25 cellular contexts compared by ENCODE assay signal in the genomic region with DNA sequence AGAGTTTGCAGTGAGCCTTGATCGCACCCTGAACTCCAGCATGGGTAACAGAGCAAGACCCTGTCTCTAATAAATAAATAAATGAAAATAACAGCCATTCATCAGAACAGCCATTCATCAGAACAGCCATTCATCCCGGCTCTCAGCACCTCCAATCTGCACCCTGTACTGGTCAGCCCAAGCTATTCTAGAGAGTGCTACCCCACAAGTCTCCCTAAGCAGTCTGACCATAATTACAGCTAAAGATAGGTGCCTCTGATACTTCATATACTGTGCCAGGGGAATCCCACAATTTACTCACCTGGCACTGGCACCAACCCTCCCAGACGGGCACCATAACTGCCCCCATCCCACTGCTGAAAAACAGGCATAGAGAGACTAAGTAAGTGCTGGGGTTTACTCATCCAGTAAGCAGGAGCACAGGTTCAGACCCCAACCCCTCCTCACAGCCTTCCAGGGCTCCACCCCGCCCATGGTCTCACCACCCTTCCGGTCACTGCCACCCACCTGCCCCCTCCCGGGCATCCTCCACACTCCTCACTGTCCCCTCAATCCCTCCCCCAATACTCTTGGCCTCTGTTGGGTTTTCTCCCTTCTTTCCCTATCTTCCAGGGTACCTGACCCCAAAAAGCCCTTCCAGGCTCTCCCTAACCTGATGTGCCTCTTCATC. TPM values are rescaled to one million over a fixed set of nuclear protein-coding genes. Genes with fewer than 3 reads are reported as not detected.
DNase-seq lines count a peak whose midpoint lies in the region; ATAC-seq and TF ChIP-seq lines count a peak whose summit lies in the region.
"Had no signal": no experiment of that assay in that cellular context is flagged by ENCODE, and none has a peak within 500 bp of the region (broad histone marks: within the 10 kb centered on the region; RNA-seq: fewer than 3 reads in every experiment).

No MANE protein-coding gene starts in this region.

- no peak overlapping the region for H4K12ac ChIP-seq in trophoblast cell (ENCODE audit: low read depth, low read length)

- intact Hi-C loops in OCI-LY7 (cut with micrococcal nuclease; ENCODE audit: unreplicated experiment) = no loop called here

- H2BK120ac ChIP-seq in neuronal stem cell (ENCODE audit: low read depth, low read length) (no peak overlapping the region), trophoblast cell (ENCODE audit: insufficient read depth, low read length, poor library complexity) (no peak overlapping the region)

- H2AFZ ChIP-seq in OCI-LY7 (ENCODE audit: low read length) = peak overlapping the region; percentile 90; the same call in 1 of the 2 replicates
- H2AFZ ChIP-seq in neuronal stem cell (ENCODE audit: low read length) = no peak overlapping the region
- H2AFZ ChIP-seq in trophoblast cell (ENCODE audit: insufficient read depth, low read length, poor library complexity) = no peak overlapping the region

- H3K9ac ChIP-seq in neuronal stem cell (ENCODE audit: low read depth, low read length, poor library complexity) (no peak overlapping the region), trophoblast cell (ENCODE audit: low read length) (no peak overlapping the region)

- H3K4me2 ChIP-seq in OCI-LY7 (ENCODE audit: low read length) (peak overlapping the region; percentile 54), neuronal stem cell (ENCODE audit: insufficient read depth, low read length, poor library complexity, severe bottlenecking) (no peak overlapping the region), trophoblast cell (ENCODE audit: low read length) (no peak overlapping the region)

- H4K91ac ChIP-seq in neuronal stem cell (ENCODE audit: low read depth, low read length, poor library complexity) (no peak overlapping the region), trophoblast cell (ENCODE audit: low read depth, low read length) (no peak overlapping the region)

- H3K23ac ChIP-seq in neuronal stem cell (ENCODE audit: low read depth, low read length, poor library complexity) (no peak overlapping the region), trophoblast cell (ENCODE audit: low read length) (no peak overlapping the region)

- H2BK5ac ChIP-seq in neuronal stem cell (ENCODE audit: low read length) = no peak overlapping the region
- H2BK5ac ChIP-seq in trophoblast cell (ENCODE audit: low read depth, low read length, poor library complexity) = no peak overlapping the region

- H4K20me1 ChIP-seq in OCI-LY7 (ENCODE audit: insufficient read depth, low read length) = no peaks in the 10 kb centered on the region

- CTCF ChIA-PET in OCI-LY7 (lab: Charles Lee; ENCODE audit: unreplicated experiment) = no interaction called here

- no peak overlapping the region for H2BK12ac ChIP-seq in neuronal stem cell (ENCODE audit: low read length)
- no peak overlapping the region for H2BK12ac ChIP-seq in trophoblast cell (ENCODE audit: low read length)

- H3K79me1 ChIP-seq in neuronal stem cell (ENCODE audit: low read depth, low read length) (no peaks in the 10 kb centered on the region), trophoblast cell (ENCODE audit: low read length) (no peaks in the 10 kb centered on the region)

- POLR2A ChIA-PET in OCI-LY7 (lab: Charles Lee) = no interaction called here

- H4K8ac ChIP-seq in neuronal stem cell (ENCODE audit: low read depth, low read length) (no peak overlapping the region), trophoblast cell (ENCODE audit: low read depth, low read length) (no peak overlapping the region)

- H3K4me1 ChIP-seq in OCI-LY7 (ENCODE audit: insufficient read depth, low read length, poor library complexity, severe bottlenecking) (peaks cover 29% of the 10 kb centered on the region), neuronal stem cell (ENCODE audit: control insufficient read depth in 2 of 2, insufficient read depth in 1 of 2, low read depth in 1 of 2, low read length in 2 of 2) (peaks cover 0 to 4% of the 10 kb centered on the region in 2 donors), trophoblast cell (ENCODE audit: control insufficient read depth in 1 of 2, insufficient read depth in 2 of 2, low read length in 2 of 2) (no peaks in the 10 kb centered on the region)

- H3K4ac ChIP-seq in neuronal stem cell (ENCODE audit: low read length) = no peak overlapping the region
- H3K4ac ChIP-seq in trophoblast cell (ENCODE audit: low read depth, low read length) = no peak overlapping the region

- DNase-seq in OCI-LY7 (ENCODE audit: low spot score) (no peak), neuronal stem cell (ENCODE audit: low spot score) (no peak), NCI-H748 (lab: John Stamatoyannopoulos, UW; ENCODE audit: unreplicated experiment) (no peak), trophoblast cell (no peak)
- DNase-seq: activated CD8-positive, alpha-beta memory T cell treated with anti-CD3 and anti-CD28 coated beads, Interleukin-2, amount 50 U/mL, for 48 hours; activated effector memory CD4-positive, alpha-beta T cell treated with Interleukin-2 at 50 U/mL for 16 hours; CD4-positive, alpha-beta memory T cell; foreskin fibroblast; Kasumi-1; mammary epithelial cell; naive thymus-derived CD4-positive, alpha-beta T cell; NCI-H1105; NCI-H2107; NCI-H524; OCI-M1; ovary; SHP77; stimulated activated naive B cell treated with anti-CD40 and anti-IgM and Interleukin-4, amounts not matched to agents 10 μg/mL and 1 μg/mL and 100 μg/mL, for 72 hours had no signal

- H3K27ac ChIP-seq in OCI-LY7 (ENCODE audit: low read depth, low read length, poor library complexity, severe bottlenecking) = no peak overlapping the region
- no peak overlapping the region for H3K27ac ChIP-seq in neuronal stem cell (replicated peaks; ENCODE audit: low read length)
- H3K27ac ChIP-seq in trophoblast cell (ENCODE audit: low read depth, low read length) = no peak overlapping the region
- H3K27ac ChIP-seq: cardiac muscle cell, epithelial cell of prostate, ovary had no signal

- ATAC-seq in GM19035 (IDR thresholded peaks at IDR 0.05; ENCODE audit: unreplicated experiment) (peak; percentile 43), HG02571 (IDR thresholded peaks at IDR 0.05; ENCODE audit: unreplicated experiment) (peak; percentile 62), HG03066 (IDR thresholded peaks at IDR 0.05; ENCODE audit: low read depth, unreplicated experiment) (peak; percentile 17), HG03097 (IDR thresholded peaks at IDR 0.05; ENCODE audit: low FRiP score, unreplicated experiment) (no peak)
- ATAC-seq: naive thymus-derived CD4-positive, alpha-beta T cell; sciatic nerve; stimulated activated naive B cell treated with anti-CD40 and anti-IgM and Interleukin-4, amounts not matched to agents 10 μg/mL and 1 μg/mL and 100 μg/mL, for 72 hours had no signal

- H2BK15ac ChIP-seq in neuronal stem cell (ENCODE audit: low read length) = no peak overlapping the region

- H3K14ac ChIP-seq in neuronal stem cell (ENCODE audit: low read length) (no peak overlapping the region), trophoblast cell (ENCODE audit: low read length) (no peak overlapping the region)

- no TSS peak for BruUV-seq in OCI-LY7 (replicated peaks; lab: Mats Ljungman, UMichigan)

- H3K27me3 ChIP-seq in neuronal stem cell (ENCODE audit: control insufficient read depth in 3 of 3, insufficient read depth in 3 of 3, low read depth in 1 of 3, low read length in 3 of 3) (peaks cover 0 to 21% (median 0%) of the 10 kb centered on the region in 3 experiments), trophoblast cell (ENCODE audit: insufficient read depth, low read length) (no peaks in the 10 kb centered on the region)
- H3K27me3 ChIP-seq: cardiac muscle cell, ovary had no signal

- H3K9me3 ChIP-seq in OCI-LY7 (ENCODE audit: low read length) = no peaks in the 10 kb centered on the region
- H3K9me3 ChIP-seq in neuronal stem cell (replicated peaks in 1 of 2; ENCODE audit: control insufficient read depth in 2 of 2, insufficient read depth in 1 of 2, low read depth in 1 of 2, low read length in 2 of 2) = peaks cover 0 to 2% of the 10 kb centered on the region in 2 donors
- H3K9me3 ChIP-seq in trophoblast cell (ENCODE audit: insufficient read depth, low read depth, low read length) = no peaks in the 10 kb centered on the region
- H3K9me3 ChIP-seq: ovary had no signal

- no peak for TF ChIP-seq CTCF in OCI-LY7 (conservative IDR thresholded peaks at IDR 0.05; ENCODE audit: low read length)

- WGBS in neuronal stem cell (ENCODE audit: extremely low coverage in 2 of 2, insufficient read length in 2 of 2, insufficient replicate concordance in 1 of 2), 2 donors = no CpG with 5 or more reads among the region's 6 CpGs
- WGBS in trophoblast cell (ENCODE audit: extremely low coverage, insufficient coverage, insufficient read length) = no CpG with 5 or more reads among the region's 6 CpGs

- H3K36me3 ChIP-seq in OCI-LY7 (ENCODE audit: insufficient read depth, low read length) = no peaks in the 10 kb centered on the region
- no peaks in the 10 kb centered on the region for H3K36me3 ChIP-seq in neuronal stem cell (replicated peaks in 1 of 2; ENCODE audit: control insufficient read depth in 2 of 2, insufficient read depth in 2 of 2, low read length in 2 of 2)
- H3K36me3 ChIP-seq in trophoblast cell (ENCODE audit: control insufficient read depth in 1 of 2, insufficient read depth in 2 of 2, low read length in 2 of 2) = no peaks in the 10 kb centered on the region
- H3K36me3 ChIP-seq: cardiac muscle cell, ovary had no signal

- H3K4me3 ChIP-seq in OCI-LY7 (ENCODE audit: low read depth, low read length, poor library complexity, severe bottlenecking) = peak overlapping the region; percentile 13
- no peak overlapping the region for H3K4me3 ChIP-seq in neuronal stem cell (ENCODE audit: low read length in 2 of 2)
- H3K4me3 ChIP-seq in trophoblast cell (ENCODE audit: low read depth, low read length) = no peak overlapping the region
- H3K4me3 ChIP-seq: cardiac muscle cell, ovary had no signal

- H3K79me2 ChIP-seq in OCI-LY7 (ENCODE audit: insufficient read depth, low read depth, low read length) (no peaks in the 10 kb centered on the region), trophoblast cell (ENCODE audit: control insufficient read depth, insufficient read depth, low read length, poor library complexity) (no peaks in the 10 kb centered on the region)

- no peak overlapping the region for H3K18ac ChIP-seq in neuronal stem cell (ENCODE audit: low read length)
- no peak overlapping the region for H3K18ac ChIP-seq in trophoblast cell (ENCODE audit: low read length)

- no peak overlapping the region for H2AK5ac ChIP-seq in neuronal stem cell (ENCODE audit: low read depth, low read length)
- no peak overlapping the region for H2AK5ac ChIP-seq in trophoblast cell (ENCODE audit: low read length)

- H3K9me2 ChIP-seq in OCI-LY7 (ENCODE audit: insufficient read depth, low read length) = no peaks in the 10 kb centered on the region

RNA-seq across cellular contexts. Expression of gene EIF5, which starts 15.2 kb away (rescaled TPM):
- total RNA-seq in OCI-LY7 (2014; rRNA removed; shearing (Covaris generic)) = 171 and 237 TPM in 2 replicates
- total RNA-seq in OCI-LY7 (2022) = 274 and 292 TPM in 2 replicates
- polyA plus RNA-seq in neuronal stem cell (2013, experiment 1 of 2) = 304 TPM
- polyA plus RNA-seq in neuronal stem cell (2013, experiment 2 of 2) = 312 TPM
- polyA plus RNA-seq in trophoblast cell (2013) = 350 and 375 TPM in 2 replicates
